In genomic region chr18:67520276-67521035, GRCh38 we compare ENCODE assay signal across 16 cellular contexts. TPM values are rescaled to one million over a fixed set of nuclear protein-coding genes. Genes with fewer than 3 reads are reported as not detected.
DNase-seq lines count a peak whose midpoint lies in the region; ATAC-seq and TF ChIP-seq lines count a peak whose summit lies in the region.
"Had no signal": no experiment of that assay in that cellular context is flagged by ENCODE, and none has a peak within 500 bp of the region (broad histone marks: within the 10 kb centered on the region; RNA-seq: fewer than 3 reads in every experiment).

No MANE protein-coding gene starts in this region.

- no peak for TF ChIP-seq CTCF in fibroblast of lung (conservative IDR thresholded peaks at IDR 0.05 in 1 of 2, IDR thresholded peaks at IDR 0.05 in 1 of 2; ENCODE audit: low read depth in 1 of 2, low read length in 2 of 2)
- TF ChIP-seq CTCF in sigmoid colon (IDR thresholded peaks at IDR 0.05) = no peak

- H3K27me3 ChIP-seq in fibroblast of lung (ENCODE audit: control insufficient read depth, insufficient read depth, low read length) = no peaks in the 10 kb centered on the region
- no peaks in the 10 kb centered on the region for H3K27me3 ChIP-seq in sigmoid colon
- H3K27me3 ChIP-seq: SJSA1 had no signal

- ATAC-seq in GM19324 (IDR thresholded peaks at IDR 0.05; ENCODE audit: low FRiP score, unreplicated experiment) = no peak
- ATAC-seq in GM21786 (IDR thresholded peaks at IDR 0.05; ENCODE audit: unreplicated experiment) = no peak
- ATAC-seq in HG03139 (IDR thresholded peaks at IDR 0.05; ENCODE audit: unreplicated experiment) = no peak

- H3K4me2 ChIP-seq in fibroblast of lung (ENCODE audit: extremely low read depth, insufficient read depth, low read length) = peak overlapping the region; percentile 4

- H3K9me3 ChIP-seq in fibroblast of lung (ENCODE audit: control insufficient read depth, insufficient read depth, low read depth, low read length) (no peaks in the 10 kb centered on the region), sigmoid colon (no peaks in the 10 kb centered on the region)
- H3K9me3 ChIP-seq: SJSA1 had no signal

- no peak for TF ChIP-seq POLR2A in sigmoid colon (IDR thresholded peaks at IDR 0.05)

- H3K4me1 ChIP-seq in fibroblast of lung (ENCODE audit: control insufficient read depth, extremely low read depth, insufficient read depth, low read length) = peaks cover 10% of the 10 kb centered on the region
- H3K4me1 ChIP-seq in sigmoid colon = peaks cover 0 to 56% (median 38%) of the 10 kb centered on the region in 4 donors

- intact Hi-C loops in sigmoid colon (cut with DNase I) = no loop called here

- H4K20me1 ChIP-seq in fibroblast of lung (ENCODE audit: control insufficient read depth, extremely low read depth, insufficient read depth, low read length) = no peaks in the 10 kb centered on the region

- peaks cover 11% of the 10 kb centered on the region for H3K79me2 ChIP-seq in fibroblast of lung (ENCODE audit: control insufficient read depth, insufficient read depth, low read length)

- no peak overlapping the region for H2AFZ ChIP-seq in fibroblast of lung (ENCODE audit: low read length)

- TF ChIP-seq EP300 in sigmoid colon (IDR thresholded peaks at IDR 0.05) = no peak

- H3K36me3 ChIP-seq in fibroblast of lung (ENCODE audit: control insufficient read depth, insufficient read depth, low read length) (no peaks in the 10 kb centered on the region), sigmoid colon (no peaks in the 10 kb centered on the region)

- 74 to 84% methylated on average over 2 of the region's 2 CpGs for WGBS in sigmoid colon, 2 donors

- no peak overlapping the region for H3K4me3 ChIP-seq in fibroblast of lung (replicated peaks in 1 of 4; ENCODE audit: control extremely low read depth in 1 of 4, insufficient read depth in 1 of 4, low read depth in 3 of 4, low read length in 4 of 4)
- H3K4me3 ChIP-seq in sigmoid colon = no peak overlapping the region
- H3K4me3 ChIP-seq: SJSA1 had no signal

- H3K27ac ChIP-seq in fibroblast of lung (ENCODE audit: insufficient read depth, low read length) (no peak overlapping the region), sigmoid colon (peak overlapping the region; percentile 40 to 53 (median 49))
- H3K27ac ChIP-seq: SJSA1 had no signal

- H3K9ac ChIP-seq in fibroblast of lung (ENCODE audit: insufficient read depth, low read length) = no peak overlapping the region

- DNase-seq in AG08395 (ENCODE audit: low spot score) (peak; percentile 65), NCI-H226 (peak; percentile 34), fibroblast of lung (ENCODE audit: low read depth in 2 of 2) (peak; percentile 71 to 96), sigmoid colon (peak; percentile 69), SHP77 treated with DMSO at 0.1 percent for 48 hours (lab: John Stamatoyannopoulos, UW) (no peak)
- DNase-seq: activated CD4-positive, alpha-beta T cell treated with anti-CD3 and anti-CD28 coated beads, Interleukin-2, amount 50 U/mL, for 4 hours; amygdala; Calu3; dermis blood vessel endothelial cell; NCI-H1436 treated with DMSO at 0.1 percent for 48 hours; NCI-H446 treated with DMSO at 0.1 percent for 48 hours had no signal

RNA-seq across cellular contexts. Expression of gene DSEL, which starts 3.9 kb away (rescaled TPM):
- total RNA-seq in fibroblast of lung = 51.1 and 157 TPM in 2 replicates
- 43.9 and 60.3 TPM in 2 replicates for polyA plus RNA-seq in fibroblast of lung
- 25.0 and 35.5 TPM in 2 replicates for polyA plus RNA-seq in fibroblast of lung (2012)
- polyA minus RNA-seq in fibroblast of lung (ENCODE audit: low replicate concordance) = 15.9 and 24.0 TPM in 2 replicates
- 10 to 100 TPM in 3 of 4 donors, 1 to 10 TPM in 1; 7.9 to 15.3 (median 13.0) TPM for total RNA-seq in sigmoid colon
- under 1 TPM; 0.23 to 0.93 (median 0.60) TPM for polyA plus RNA-seq in sigmoid colon
- total RNA-seq: OCI-LY7 had no signal
